1 cellular context compared by ENCODE assay signal in the genomic region with DNA sequence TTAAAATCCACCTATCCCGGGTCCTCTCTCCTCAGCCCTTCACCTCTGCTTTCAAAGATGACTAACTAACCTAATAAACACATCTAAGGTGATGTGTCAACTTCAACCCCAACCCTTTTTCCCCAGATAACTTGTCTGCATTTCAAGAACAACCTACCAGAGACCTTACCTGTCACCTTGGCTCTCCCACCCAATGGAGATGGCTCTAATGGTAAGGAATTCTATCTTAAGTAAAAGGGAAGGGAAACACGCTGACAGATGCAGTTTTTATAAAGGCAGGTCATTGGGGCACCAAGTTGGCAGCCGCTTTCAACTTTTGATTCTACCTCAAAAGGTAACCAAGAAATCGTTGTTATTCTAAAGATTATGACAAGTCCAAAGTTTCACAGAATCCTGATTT.
TF ChIP-seq lines count a peak whose summit lies in the region.

No MANE protein-coding gene starts in this region.

TF ChIP-seq in SK-N-SH treated with all-trans-retinoic acid at 6 μM for 48 hours, 23 proteins besides CTCF, POLR2A, EP300 and RAD21 (continued from another document):
- TF ChIP-seq, protein P1, sequence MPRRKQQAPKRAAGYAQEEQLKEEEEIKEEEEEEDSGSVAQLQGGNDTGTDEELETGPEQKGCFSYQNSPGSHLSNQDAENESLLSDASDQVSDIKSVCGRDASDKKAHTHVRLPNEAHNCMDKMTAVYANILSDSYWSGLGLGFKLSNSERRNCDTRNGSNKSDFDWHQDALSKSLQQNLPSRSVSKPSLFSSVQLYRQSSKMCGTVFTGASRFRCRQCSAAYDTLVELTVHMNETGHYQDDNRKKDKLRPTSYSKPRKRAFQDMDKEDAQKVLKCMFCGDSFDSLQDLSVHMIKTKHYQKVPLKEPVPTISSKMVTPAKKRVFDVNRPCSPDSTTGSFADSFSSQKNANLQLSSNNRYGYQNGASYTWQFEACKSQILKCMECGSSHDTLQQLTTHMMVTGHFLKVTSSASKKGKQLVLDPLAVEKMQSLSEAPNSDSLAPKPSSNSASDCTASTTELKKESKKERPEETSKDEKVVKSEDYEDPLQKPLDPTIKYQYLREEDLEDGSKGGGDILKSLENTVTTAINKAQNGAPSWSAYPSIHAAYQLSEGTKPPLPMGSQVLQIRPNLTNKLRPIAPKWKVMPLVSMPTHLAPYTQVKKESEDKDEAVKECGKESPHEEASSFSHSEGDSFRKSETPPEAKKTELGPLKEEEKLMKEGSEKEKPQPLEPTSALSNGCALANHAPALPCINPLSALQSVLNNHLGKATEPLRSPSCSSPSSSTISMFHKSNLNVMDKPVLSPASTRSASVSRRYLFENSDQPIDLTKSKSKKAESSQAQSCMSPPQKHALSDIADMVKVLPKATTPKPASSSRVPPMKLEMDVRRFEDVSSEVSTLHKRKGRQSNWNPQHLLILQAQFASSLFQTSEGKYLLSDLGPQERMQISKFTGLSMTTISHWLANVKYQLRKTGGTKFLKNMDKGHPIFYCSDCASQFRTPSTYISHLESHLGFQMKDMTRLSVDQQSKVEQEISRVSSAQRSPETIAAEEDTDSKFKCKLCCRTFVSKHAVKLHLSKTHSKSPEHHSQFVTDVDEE (CRISPR knock-in tag; IDR thresholded peaks at IDR 0.05) = no peak
- TF ChIP-seq OSR1 (CRISPR knock-in tag; IDR thresholded peaks at IDR 0.05) (no peak), GLIS3 (CRISPR knock-in tag; IDR thresholded peaks at IDR 0.05) (no peak), ARNTL (CRISPR knock-in tag; IDR thresholded peaks at IDR 0.05; ENCODE audit: borderline replicate concordance, low read depth) (no peak), ZC3H10 (CRISPR knock-in tag; IDR thresholded peaks at IDR 0.05) (no peak), ISL1 (CRISPR knock-in tag; IDR thresholded peaks at IDR 0.05) (no peak), TOX (CRISPR knock-in tag; IDR thresholded peaks at IDR 0.05; ENCODE audit: borderline replicate concordance) (no peak)
